ENCODE assay signal across 16 cellular contexts in the genomic region with DNA sequence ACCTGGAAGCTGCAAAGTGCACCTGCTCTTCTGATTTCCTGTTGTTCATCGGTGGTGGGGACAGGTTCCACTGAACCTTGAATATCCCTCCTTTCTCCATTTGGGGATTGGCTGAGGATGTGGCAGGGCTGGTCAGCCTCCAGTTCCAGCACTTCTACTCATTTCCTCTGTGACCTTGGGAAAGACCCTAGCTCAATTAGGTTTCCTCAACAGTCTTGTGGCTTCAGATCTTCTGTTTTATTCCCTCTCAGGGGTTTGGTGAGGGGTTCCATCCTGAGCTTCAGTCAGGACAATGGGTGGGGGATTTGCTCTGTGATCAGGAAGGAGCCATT.
DNase-seq lines count a peak whose midpoint lies in the region; ATAC-seq and TF ChIP-seq lines count a peak whose summit lies in the region.
"Had no signal": no experiment of that assay in that cellular context is flagged by ENCODE, and none has a peak within 500 bp of the region (broad histone marks: within the 10 kb centered on the region; RNA-seq: fewer than 3 reads in every experiment).

No MANE protein-coding gene starts in this region.

- no peak overlapping the region for H4K8ac ChIP-seq in neuronal stem cell (ENCODE audit: low read depth, low read length)

- H3K36me3 ChIP-seq in GM23338 (ENCODE audit: insufficient read depth) (no peaks in the 10 kb centered on the region), neuronal stem cell (replicated peaks in 1 of 2; ENCODE audit: control insufficient read depth in 2 of 2, insufficient read depth in 2 of 2, low read length in 2 of 2) (no peaks in the 10 kb centered on the region)
- H3K36me3 ChIP-seq: HAP-1 had no signal

- no peak overlapping the region for H3K4me2 ChIP-seq in GM23338
- no peak overlapping the region for H3K4me2 ChIP-seq in neuronal stem cell (ENCODE audit: insufficient read depth, low read length, poor library complexity, severe bottlenecking)

- H2BK120ac ChIP-seq in neuronal stem cell (ENCODE audit: low read depth, low read length): no peak overlapping the region

- no peak overlapping the region for H3K4me3 ChIP-seq in GM23338
- H3K4me3 ChIP-seq in neuronal stem cell (ENCODE audit: low read length in 2 of 2): no peak overlapping the region
- no peak overlapping the region for H3K4me3 ChIP-seq in foreskin fibroblast (ENCODE audit: low read depth in 1 of 2, low read length in 2 of 2)
- H3K4me3 ChIP-seq: GM12878, GM23248, HAP-1 had no signal

- H4K20me1 ChIP-seq in GM23338 (replicated peaks; ENCODE audit: insufficient read depth): no peaks in the 10 kb centered on the region

- no peak overlapping the region for H3K18ac ChIP-seq in neuronal stem cell (ENCODE audit: low read length)

- H2BK12ac ChIP-seq in neuronal stem cell (ENCODE audit: low read length): no peak overlapping the region

- H3K9me3 Mint-ChIP-seq in activated naive CD8-positive, alpha-beta T cell treated with anti-CD3 and anti-CD28 coated beads, Interleukin-2, amount 50 U/mL, for 24 hours: peaks cover 4% of the 10 kb centered on the region
- peaks cover 4% of the 10 kb centered on the region for H3K9me3 Mint-ChIP-seq in activated naive CD8-positive, alpha-beta T cell treated with anti-CD3 and anti-CD28 coated beads for 36 hours
- H3K9me3 Mint-ChIP-seq in GM23338 (peaks cover 9% of the 10 kb centered on the region; the same call in 2 of the 3 replicates), T-cell (peaks cover 0 to 5% (median 4%) of the 10 kb centered on the region in 3 donors)

- H3K79me2 ChIP-seq in GM23338 (replicated peaks; ENCODE audit: insufficient read depth): no peaks in the 10 kb centered on the region

- peaks cover 33% of the 10 kb centered on the region for H3K9me2 ChIP-seq in GM23338 (ENCODE audit: insufficient read depth)

- no peak overlapping the region for H3K4ac ChIP-seq in neuronal stem cell (ENCODE audit: low read length)

- H3K27me3 ChIP-seq in GM23338 (ENCODE audit: insufficient read depth): no peaks in the 10 kb centered on the region
- no peaks in the 10 kb centered on the region for H3K27me3 ChIP-seq in neuronal stem cell (ENCODE audit: control insufficient read depth in 3 of 3, insufficient read depth in 3 of 3, low read depth in 1 of 3, low read length in 3 of 3)

- WGBS in neuronal stem cell (ENCODE audit: extremely low coverage in 2 of 2, insufficient read length in 2 of 2, insufficient replicate concordance in 1 of 2), 2 donors: no CpG with 5 or more reads among the region's 1 CpG

- no peaks in the 10 kb centered on the region for H3K9me3 ChIP-seq in neuronal stem cell (replicated peaks in 1 of 2; ENCODE audit: control insufficient read depth in 2 of 2, insufficient read depth in 1 of 2, low read depth in 1 of 2, low read length in 2 of 2)
- H3K9me3 ChIP-seq: HAP-1 had no signal

- POLR2A ChIA-PET in T-cell (lab: Charles Lee): interaction anchor here in 1 of 2 donors (0.6 kb wide), 1 partner anchor 934 kb away, joined by 6 read pairs; no protein-coding TSS in a partner anchor

- H3K27ac ChIP-seq in GM23338 (ENCODE audit: low read depth): no peak overlapping the region
- no peak overlapping the region for H3K27ac ChIP-seq in neuronal stem cell (replicated peaks; ENCODE audit: low read length)
- H3K27ac ChIP-seq: C4-2B, GM23248 had no signal

- no peaks in the 10 kb centered on the region for H3F3A ChIP-seq in GM23338 (replicated peaks; ENCODE audit: low read depth)

- H3K14ac ChIP-seq in neuronal stem cell (ENCODE audit: low read length): peak overlapping the region; percentile 78

- DNase-seq in activated naive CD8-positive, alpha-beta T cell treated with anti-CD3 and anti-CD28 coated beads, Interleukin-2, amount 50 U/mL, for 24 hours: no peak
- no peak for DNase-seq in activated naive CD8-positive, alpha-beta T cell treated with anti-CD3 and anti-CD28 coated beads for 36 hours
- DNase-seq in GM23338 (ENCODE audit: low spot score) (no peak), T-cell (no peak), neuronal stem cell (ENCODE audit: low spot score) (no peak), HCEC 1CT (no peak), GF-D8 (lab: John Stamatoyannopoulos, UW) (no peak), foreskin fibroblast (no peak)
- DNase-seq: ACHN, GM23248, HFFc6, KG1 had no signal

- H3K23ac ChIP-seq in neuronal stem cell (ENCODE audit: low read depth, low read length, poor library complexity): no peak overlapping the region

- no peaks in the 10 kb centered on the region for H3K27me3 Mint-ChIP-seq in activated naive CD8-positive, alpha-beta T cell treated with anti-CD3 and anti-CD28 coated beads, Interleukin-2, amount 50 U/mL, for 24 hours
- no peaks in the 10 kb centered on the region for H3K27me3 Mint-ChIP-seq in activated naive CD8-positive, alpha-beta T cell treated with anti-CD3 and anti-CD28 coated beads for 36 hours
- H3K27me3 Mint-ChIP-seq in GM23338 (ENCODE audit: insufficient read depth, low read depth, poor library complexity) (no peaks in the 10 kb centered on the region), T-cell (no peaks in the 10 kb centered on the region)
- H3K27me3 Mint-ChIP-seq: IgD-negative memory B cell had no signal

- H2AFZ ChIP-seq in GM23338 (no peak overlapping the region), neuronal stem cell (ENCODE audit: low read length) (no peak overlapping the region)
- H2AFZ ChIP-seq: GM23248 had no signal

- ATAC-seq in activated naive CD8-positive, alpha-beta T cell treated with anti-CD3 and anti-CD28 coated beads, Interleukin-2, amount 50 U/mL, for 24 hours: no peak
- ATAC-seq in GM23338: no peak
- ATAC-seq in T-cell (replicated peaks in 1 of 4): no peak
- ATAC-seq: GM12878 had no signal

- CTCF ChIA-PET in T-cell (lab: Charles Lee): interaction anchor here (0.6 to 1.1 kb wide), 6 partner anchors 78 to 663 kb away, joined by 3 to 4 read pairs (median 3); partner anchors contain the start of gene PROX1 (in 1 of the 2)

- peaks cover 15% of the 10 kb centered on the region for H3K4me1 ChIP-seq in GM23338 (ENCODE audit: insufficient read depth)
- H3K4me1 ChIP-seq in neuronal stem cell (ENCODE audit: control insufficient read depth in 2 of 2, insufficient read depth in 1 of 2, low read depth in 1 of 2, low read length in 2 of 2): peaks cover 0 to 3% of the 10 kb centered on the region in 2 donors
- H3K4me1 ChIP-seq: HAP-1 had no signal

- H2BK5ac ChIP-seq in neuronal stem cell (ENCODE audit: low read length): no peak overlapping the region

- H3K79me1 ChIP-seq in neuronal stem cell (ENCODE audit: low read depth, low read length): no peaks in the 10 kb centered on the region

- H2AK5ac ChIP-seq in neuronal stem cell (ENCODE audit: low read depth, low read length): no peak overlapping the region

- H3K27ac Mint-ChIP-seq in activated naive CD8-positive, alpha-beta T cell treated with anti-CD3 and anti-CD28 coated beads, Interleukin-2, amount 50 U/mL, for 24 hours: peak overlapping the region; percentile 20
- no peak overlapping the region for H3K27ac Mint-ChIP-seq in activated naive CD8-positive, alpha-beta T cell treated with anti-CD3 and anti-CD28 coated beads for 36 hours
- no peak overlapping the region for H3K27ac Mint-ChIP-seq in GM23338
- peak overlapping the region; percentile 84 to 91 for H3K27ac Mint-ChIP-seq in T-cell
- H3K27ac Mint-ChIP-seq: HFFc6, IgD-negative memory B cell had no signal

- peaks cover 3% of the 10 kb centered on the region for H3K4me1 Mint-ChIP-seq in activated naive CD8-positive, alpha-beta T cell treated with anti-CD3 and anti-CD28 coated beads, Interleukin-2, amount 50 U/mL, for 24 hours
- H3K4me1 Mint-ChIP-seq in activated naive CD8-positive, alpha-beta T cell treated with anti-CD3 and anti-CD28 coated beads for 36 hours: peaks cover 4% of the 10 kb centered on the region
- H3K4me1 Mint-ChIP-seq in GM23338: peaks cover 18% of the 10 kb centered on the region
- peaks cover 12 to 23% (median 18%) of the 10 kb centered on the region in 3 donors for H3K4me1 Mint-ChIP-seq in T-cell
- H3K4me1 Mint-ChIP-seq: IgD-negative memory B cell had no signal

- H4K91ac ChIP-seq in neuronal stem cell (ENCODE audit: low read depth, low read length, poor library complexity): no peak overlapping the region

- H3K9ac ChIP-seq in neuronal stem cell (ENCODE audit: low read depth, low read length, poor library complexity): no peak overlapping the region
- H3K9ac ChIP-seq: GM23248 had no signal

- no peak overlapping the region for H2BK15ac ChIP-seq in neuronal stem cell (ENCODE audit: low read length)

- no peaks in the 10 kb centered on the region for H3K36me3 Mint-ChIP-seq in activated naive CD8-positive, alpha-beta T cell treated with anti-CD3 and anti-CD28 coated beads, Interleukin-2, amount 50 U/mL, for 24 hours (ENCODE audit: low read depth)
- no peaks in the 10 kb centered on the region for H3K36me3 Mint-ChIP-seq in activated naive CD8-positive, alpha-beta T cell treated with anti-CD3 and anti-CD28 coated beads for 36 hours
- H3K36me3 Mint-ChIP-seq in GM23338 (ENCODE audit: low read depth) (no peaks in the 10 kb centered on the region), T-cell (no peaks in the 10 kb centered on the region)
- H3K36me3 Mint-ChIP-seq: IgD-negative memory B cell had no signal

- no peak for TF ChIP-seq CTCF in GM23338 (conservative IDR thresholded peaks at IDR 0.05; ENCODE audit: low read depth in 2 of 2)
- TF ChIP-seq CTCF in foreskin fibroblast (IDR thresholded peaks at IDR 0.05; ENCODE audit: low read depth, low read length): no peak

- no peak overlapping the region for H3K4me3 Mint-ChIP-seq in activated naive CD8-positive, alpha-beta T cell treated with anti-CD3 and anti-CD28 coated beads, Interleukin-2, amount 50 U/mL, for 24 hours
- no peak overlapping the region for H3K4me3 Mint-ChIP-seq in activated naive CD8-positive, alpha-beta T cell treated with anti-CD3 and anti-CD28 coated beads for 36 hours
- H3K4me3 Mint-ChIP-seq in GM23338 (no peak overlapping the region), T-cell (peak overlapping the region in 1 of 3 donors; percentile 15)
- H3K4me3 Mint-ChIP-seq: HFFc6, IgD-negative memory B cell had no signal

TF ChIP-seq in GM23338, 12 proteins besides CTCF, POLR2A, EP300 and RAD21 (continues in another document):
- no peak for TF ChIP-seq POLR2AphosphoS5 (IDR thresholded peaks at IDR 0.05; ENCODE audit: low read depth)

Comparison
In these comparisons a context has a peak if more than half of its experiments do, and no peak if none do; other contexts are left out.
1. H3K27ac Mint-ChIP-seq: peak in activated naive CD8-positive, alpha-beta T cell treated with anti-CD3 and anti-CD28 coated beads, Interleukin-2, amount 50 U/mL, for 24 hours (single experiment) and T-cell (2 of 2); none in activated naive CD8-positive, alpha-beta T cell treated with anti-CD3 and anti-CD28 coated beads for 36 hours (single experiment) and GM23338 (single experiment).